Comparison of ENCODE assay signal across 8 cellular contexts in the genomic region with DNA sequence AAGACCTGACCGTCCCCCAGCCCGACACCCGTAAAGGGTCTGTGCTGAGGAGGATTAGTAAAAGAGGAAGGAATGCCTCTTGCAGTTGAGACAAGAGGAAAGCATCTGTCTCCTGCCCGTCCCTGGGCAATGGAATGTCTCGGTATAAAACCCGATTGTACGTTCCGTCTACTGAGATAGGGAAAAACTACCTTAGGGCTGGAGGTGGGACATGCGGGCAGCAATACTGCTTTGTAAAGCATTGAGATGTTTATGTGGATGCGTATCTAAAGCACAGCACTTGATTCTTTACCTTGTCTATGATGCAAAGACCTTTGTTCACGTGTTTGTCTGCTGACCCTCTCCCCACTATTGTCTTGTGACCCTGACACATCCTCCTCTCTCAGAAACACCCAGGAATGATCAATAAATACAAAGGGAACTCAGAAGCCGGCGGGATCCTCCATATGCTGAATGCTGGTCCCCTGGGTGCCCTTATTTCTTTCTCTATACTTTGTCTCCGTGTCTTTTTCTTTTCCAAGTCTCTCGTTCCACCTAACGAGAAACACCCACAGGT. TPM values are rescaled to one million over a fixed set of nuclear protein-coding genes. Genes with fewer than 3 reads are reported as not detected.
A peak's percentile ranks its signal among the peaks of the same experiment; 100 is the strongest.
DNase-seq lines count a peak whose midpoint lies in the region; ATAC-seq and TF ChIP-seq lines count a peak whose summit lies in the region.
"Not testable (repeated sequence)": the region's sequence is repeated elsewhere in the genome, so short reads cannot be mapped to it uniquely, and the experiment has no call there.
"Had no signal": no experiment of that assay in that cellular context is flagged by ENCODE, and none has a peak within 500 bp of the region (broad histone marks: within the 10 kb centered on the region; RNA-seq: fewer than 3 reads in every experiment).

No MANE protein-coding gene starts in this region.

- not testable (repeated sequence) for H3K9me2 ChIP-seq in HCT116 (ENCODE audit: insufficient read depth); OCI-LY1 (ENCODE audit: low read depth, low read length)

- not testable (repeated sequence) for H3K36me3 Mint-ChIP-seq in activated CD8-positive, alpha-beta T cell treated with anti-CD3 and anti-CD28 coated beads for 36 hours (ENCODE audit: low read depth); endodermal cell (ENCODE audit: low read depth); natural killer cell treated with Interleukin-12 subunit alpha and Interleukin-12 subunit beta and Interleukin-15 and Interleukin-18, amount 100 ng/mL, for 72 hours; stimulated activated memory B cell treated with anti-CD40 and anti-IgM and Interleukin-4, amounts not matched to agents 10 μg/mL and 1 μg/mL and 100 μg/mL, for 72 hours

- H3K4me2 ChIP-seq in HCT116 (ENCODE audit: low read length): not testable (repeated sequence)
- peak overlapping the region; percentile 30; the same call in 1 of the 2 replicates for H3K4me2 ChIP-seq in OCI-LY1 (ENCODE audit: low read length)

- H3F3A ChIP-seq in OCI-LY1 (ENCODE audit: insufficient read depth, low read length): peaks cover 20% of the 10 kb centered on the region; the same call in 1 of the 2 replicates

- not testable (repeated sequence) for H3K4me3 Mint-ChIP-seq in activated CD8-positive, alpha-beta T cell treated with anti-CD3 and anti-CD28 coated beads for 36 hours; stimulated activated memory B cell treated with anti-CD40 and anti-IgM and Interleukin-4, amounts not matched to agents 10 μg/mL and 1 μg/mL and 100 μg/mL, for 72 hours
- H3K4me3 Mint-ChIP-seq in endodermal cell: peak overlapping the region; percentile 5
- H3K4me3 Mint-ChIP-seq in natural killer cell treated with Interleukin-12 subunit alpha and Interleukin-12 subunit beta and Interleukin-15 and Interleukin-18, amount 100 ng/mL, for 72 hours: peak overlapping the region; percentile 63

- CTCF ChIA-PET in HCT116 (lab: Charles Lee): not testable (repeated sequence)
- CTCF ChIA-PET in activated CD8-positive, alpha-beta T cell treated with anti-CD3 and anti-CD28 coated beads for 36 hours (lab: Charles Lee): interaction anchor here (1.0 to 1.1 kb wide), 3 partner anchors 13 to 62 kb away, joined by 3 to 5 read pairs (median 5); no protein-coding TSS in a partner anchor

- 54 to 58% methylated on average over 2 to 16 of the region's 16 CpGs for WGBS in endodermal cell (ENCODE audit: insufficient coverage in 1 of 2, insufficient read length in 1 of 2), 2 experiments
- 60 to 64% methylated on average over 16 of the region's 16 CpGs for WGBS in lung, 2 donors

- RAD21 ChIA-PET in HCT116 (lab: Charles Lee; ENCODE audit: low non-redundant PET in 1 of 2, low total read pairs in 2 of 2, uncharacterized antibody in 2 of 2, unreplicated experiment in 2 of 2): interaction anchor here in 1 of 2 experiments (0.6 kb wide), 1 partner anchor 48 kb away, joined by 3 read pairs; no protein-coding TSS in a partner anchor

- not testable (repeated sequence) for TF ChIP-seq RAD21 in HCT116 (IDR thresholded peaks at IDR 0.05; ENCODE audit: low read depth)

- ATAC-seq in HCT116; activated CD8-positive, alpha-beta T cell treated with anti-CD3 and anti-CD28 coated beads for 36 hours; lung (ENCODE audit: insufficient read depth, low FRiP score); natural killer cell treated with Interleukin-12 subunit alpha and Interleukin-12 subunit beta and Interleukin-15 and Interleukin-18, amount 100 ng/mL, for 72 hours; stimulated activated memory B cell treated with anti-CD40 and anti-IgM and Interleukin-4, amounts not matched to agents 10 μg/mL and 1 μg/mL and 100 μg/mL, for 72 hours: not testable (repeated sequence)

- TF ChIP-seq POLR2A in HCT116 (IDR thresholded peaks at IDR 0.05; ENCODE audit: borderline replicate concordance, extremely low read depth, insufficient read depth, insufficient read length): not testable (repeated sequence)

- not testable (repeated sequence) for H3K27ac ChIP-seq in HCT116 (ENCODE audit: low read depth, low read length); endodermal cell (ENCODE audit: low read depth, low read length); lung (ENCODE audit: low read depth in 1 of 2, low read length in 1 of 2)
- H3K27ac ChIP-seq in OCI-LY1 (ENCODE audit: low read depth, low read length, poor library complexity, severe bottlenecking): peak overlapping the region; percentile 97

- not testable (repeated sequence) for H3K27me3 Mint-ChIP-seq in activated CD8-positive, alpha-beta T cell treated with anti-CD3 and anti-CD28 coated beads for 36 hours; endodermal cell (ENCODE audit: insufficient read depth); natural killer cell treated with Interleukin-12 subunit alpha and Interleukin-12 subunit beta and Interleukin-15 and Interleukin-18, amount 100 ng/mL, for 72 hours; stimulated activated memory B cell treated with anti-CD40 and anti-IgM and Interleukin-4, amounts not matched to agents 10 μg/mL and 1 μg/mL and 100 μg/mL, for 72 hours

- H3K9ac ChIP-seq in HCT116 (ENCODE audit: low read length); endodermal cell (ENCODE audit: extremely low read depth, low read length, poor library complexity, severe bottlenecking): not testable (repeated sequence)
- H3K9ac ChIP-seq in OCI-LY1 (ENCODE audit: low read length): peak overlapping the region; percentile 30; the same call in 1 of the 2 replicates

- not testable (repeated sequence) for H3K4me3 ChIP-seq in HCT116 (replicated peaks in 1 of 2; ENCODE audit: low read depth in 1 of 2, low read length in 2 of 2); OCI-LY1 (ENCODE audit: low read depth, low read length, poor library complexity, severe bottlenecking); endodermal cell (ENCODE audit: low read length); lung

- peak overlapping the region; percentile 61 for H2AFZ ChIP-seq in HCT116 (ENCODE audit: low read depth, low read length, poor library complexity, severe bottlenecking)
- H2AFZ ChIP-seq in OCI-LY1 (ENCODE audit: low read length): not testable (repeated sequence)

- not testable (repeated sequence) for DNase-seq in HCT116 (ENCODE audit: low read depth, low spot score); activated CD8-positive, alpha-beta T cell treated with anti-CD3 and anti-CD28 coated beads for 36 hours; natural killer cell treated with Interleukin-12 subunit alpha and Interleukin-12 subunit beta and Interleukin-15 and Interleukin-18, amount 100 ng/mL, for 72 hours (ENCODE audit: low spot score)
- DNase-seq in endodermal cell: peak; percentile 46
- DNase-seq in lung (ENCODE audit: low spot score): peak; percentile 7

- peaks cover 51% of the 10 kb centered on the region for H3K4me1 Mint-ChIP-seq in activated CD8-positive, alpha-beta T cell treated with anti-CD3 and anti-CD28 coated beads for 36 hours (ENCODE audit: low read depth)
- H3K4me1 Mint-ChIP-seq in endodermal cell: peaks cover 69% of the 10 kb centered on the region
- peaks cover 34 to 50% of the 10 kb centered on the region in 2 donors for H3K4me1 Mint-ChIP-seq in natural killer cell treated with Interleukin-12 subunit alpha and Interleukin-12 subunit beta and Interleukin-15 and Interleukin-18, amount 100 ng/mL, for 72 hours (ENCODE audit: low read depth in 2 of 2)
- peaks cover 39% of the 10 kb centered on the region for H3K4me1 Mint-ChIP-seq in stimulated activated memory B cell treated with anti-CD40 and anti-IgM and Interleukin-4, amounts not matched to agents 10 μg/mL and 1 μg/mL and 100 μg/mL, for 72 hours

- intact Hi-C loops in HCT116 (cut with micrococcal nuclease); activated CD8-positive, alpha-beta T cell treated with anti-CD3 and anti-CD28 coated beads for 36 hours (cut with micrococcal nuclease): not testable (repeated sequence)

- BruUV-seq in HCT116 (replicated peaks; lab: Mats Ljungman, UMichigan): not testable (repeated sequence)

- not testable (repeated sequence) for TF ChIP-seq CTCF in HCT116 (IDR thresholded peaks at IDR 0.05 in 2 of 3, conservative IDR thresholded peaks at IDR 0.05 in 1 of 3; ENCODE audit: borderline replicate concordance in 1 of 3, insufficient read depth in 1 of 3, low read depth in 2 of 3, low read length in 2 of 3); OCI-LY1 (IDR thresholded peaks at IDR 0.05; ENCODE audit: low read length); activated CD8-positive, alpha-beta T cell treated with anti-CD3 and anti-CD28 coated beads for 36 hours (IDR thresholded peaks at IDR 0.05); endodermal cell (conservative IDR thresholded peaks at IDR 0.05); lung (IDR thresholded peaks at IDR 0.05; ENCODE audit: control extremely low read depth, extremely low read depth)

- H3K4me1 ChIP-seq in HCT116 (ENCODE audit: control insufficient read depth in 1 of 2, insufficient read depth in 2 of 2, low read length in 2 of 2) (peaks cover 0 to 20% of the 10 kb centered on the region in 2 experiments; a peak in 2 of 4 replicates), OCI-LY1 (ENCODE audit: insufficient read depth, low read length, severe bottlenecking) (peaks cover 63% of the 10 kb centered on the region), endodermal cell (ENCODE audit: control insufficient read depth, insufficient read depth, low read length) (peaks cover 13% of the 10 kb centered on the region)
- H3K4me1 ChIP-seq in lung (ENCODE audit: control insufficient read depth in 2 of 2, insufficient read depth in 2 of 2, low read length in 2 of 2): not testable (repeated sequence)

- not testable (repeated sequence) for H4K20me1 ChIP-seq in HCT116 (ENCODE audit: insufficient read depth); OCI-LY1 (ENCODE audit: insufficient read depth, low read length)

- POLR2A ChIA-PET in HCT116 (lab: Charles Lee): not testable (repeated sequence)
- POLR2A ChIA-PET in activated CD8-positive, alpha-beta T cell treated with anti-CD3 and anti-CD28 coated beads for 36 hours (lab: Charles Lee): interaction anchor here (0.8 to 1.6 kb wide), 2 partner anchors 9 to 68 kb away, joined by 3 to 5 read pairs; a partner anchor contains a TSS

- H3K36me3 ChIP-seq in HCT116 (ENCODE audit: control insufficient read depth in 1 of 2, insufficient read depth in 2 of 2, low read length in 2 of 2); OCI-LY1 (ENCODE audit: insufficient read depth, low read length); endodermal cell (ENCODE audit: control insufficient read depth, insufficient read depth, low read length); lung (ENCODE audit: control insufficient read depth in 2 of 2, insufficient read depth in 2 of 2, low read length in 2 of 2): not testable (repeated sequence)

- H3K79me2 ChIP-seq in HCT116 (ENCODE audit: insufficient read depth, low read length); OCI-LY1 (ENCODE audit: insufficient read depth, low read length): not testable (repeated sequence)

- H3K9me3 ChIP-seq in HCT116 (ENCODE audit: control insufficient read depth in 1 of 2, insufficient read depth in 1 of 2, low read depth in 1 of 2, low read length in 2 of 2); OCI-LY1 (ENCODE audit: low read length); endodermal cell (ENCODE audit: control insufficient read depth, low read length); lung (ENCODE audit: control insufficient read depth in 2 of 2, insufficient read depth in 1 of 2, low read length in 1 of 2): not testable (repeated sequence)

- peak overlapping the region; percentile 44 for H3K27ac Mint-ChIP-seq in activated CD8-positive, alpha-beta T cell treated with anti-CD3 and anti-CD28 coated beads for 36 hours
- H3K27ac Mint-ChIP-seq in endodermal cell: peak overlapping the region; percentile 88
- peak overlapping the region; percentile 68 to 90 for H3K27ac Mint-ChIP-seq in natural killer cell treated with Interleukin-12 subunit alpha and Interleukin-12 subunit beta and Interleukin-15 and Interleukin-18, amount 100 ng/mL, for 72 hours
- peak overlapping the region; percentile 89 for H3K27ac Mint-ChIP-seq in stimulated activated memory B cell treated with anti-CD40 and anti-IgM and Interleukin-4, amounts not matched to agents 10 μg/mL and 1 μg/mL and 100 μg/mL, for 72 hours

- H3K27me3 ChIP-seq in HCT116 (ENCODE audit: insufficient read depth, low read length); OCI-LY1 (ENCODE audit: insufficient read depth, low read length); endodermal cell (ENCODE audit: control insufficient read depth, insufficient read depth, low read length, poor library complexity, severe bottlenecking); lung (ENCODE audit: control insufficient read depth, insufficient read depth): not testable (repeated sequence)

- H3K9me3 Mint-ChIP-seq in activated CD8-positive, alpha-beta T cell treated with anti-CD3 and anti-CD28 coated beads for 36 hours; endodermal cell; natural killer cell treated with Interleukin-12 subunit alpha and Interleukin-12 subunit beta and Interleukin-15 and Interleukin-18, amount 100 ng/mL, for 72 hours; stimulated activated memory B cell treated with anti-CD40 and anti-IgM and Interleukin-4, amounts not matched to agents 10 μg/mL and 1 μg/mL and 100 μg/mL, for 72 hours: not testable (repeated sequence)

RNA-seq across cellular contexts. Expression of a gene that starts 6.0 kb away (rescaled TPM):
- total RNA-seq in HCT116 (2021; ENCODE audit: unreplicated experiment): 31.5 TPM
- 18.2 and 23.9 TPM in 2 replicates for polyA plus RNA-seq in HCT116 (2012)
- 10 to 100 TPM; 65.7 to 70.3 TPM for total RNA-seq in activated CD8-positive, alpha-beta T cell treated with anti-CD3 and anti-CD28 coated beads for 36 hours
- total RNA-seq in endodermal cell: 100 to 1,000 TPM; 192 to 390 TPM
- polyA plus RNA-seq in endodermal cell (2013, experiment 1 of 2): 39.8 TPM
- 48.5 TPM for polyA plus RNA-seq in endodermal cell (2013, experiment 2 of 2)
- total RNA-seq in lung: 10 to 100 TPM; 14.0 to 33.3 TPM
- 10 to 100 TPM in 1 of 2 donors, 1 to 10 TPM in 1; 5.4 to 36.1 TPM for polyA plus RNA-seq in lung
- total RNA-seq in natural killer cell treated with Interleukin-12 subunit alpha and Interleukin-12 subunit beta and Interleukin-15 and Interleukin-18, amount 100 ng/mL, for 72 hours: 100 to 1,000 TPM in 1 of 2 donors, 10 to 100 TPM in 1; 59.0 to 159 TPM
- total RNA-seq: MCF 10A had no signal
